ENCODE assay signal across 9 cellular contexts in the genomic region with DNA sequence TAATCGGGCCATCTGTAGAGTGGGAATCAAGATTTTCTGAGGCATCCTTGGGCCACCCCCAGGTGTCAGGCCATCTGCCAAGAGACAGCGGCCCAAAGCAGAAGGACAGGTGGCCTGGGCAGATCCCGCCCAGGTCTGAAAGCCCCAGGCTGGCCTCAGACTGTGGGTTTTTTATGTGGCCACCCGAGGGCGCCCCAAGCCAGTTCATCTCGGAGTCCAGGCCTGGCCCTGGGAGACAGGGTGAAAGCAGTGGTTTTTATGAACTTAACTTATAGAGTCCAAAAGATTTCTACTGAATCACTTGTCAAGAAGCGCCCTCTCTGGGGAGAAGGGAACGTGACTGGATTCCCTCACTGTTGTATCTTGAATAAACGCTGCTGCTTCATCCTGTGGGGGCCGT. TPM values are rescaled to one million over a fixed set of nuclear protein-coding genes. Genes with fewer than 3 reads are reported as not detected.
DNase-seq lines count a peak whose midpoint lies in the region; ATAC-seq, FAIRE-seq and TF ChIP-seq lines count a peak whose summit lies in the region.
"Not testable (repeated sequence)": the region's sequence is repeated elsewhere in the genome, so short reads cannot be mapped to it uniquely, and the experiment has no call there.
"Had no signal": no experiment of that assay in that cellular context is flagged by ENCODE, and none has a peak within 500 bp of the region (broad histone marks: within the 10 kb centered on the region; RNA-seq: fewer than 3 reads in every experiment).

No MANE protein-coding gene starts in this region.

- not testable (repeated sequence) for H3K27me3 Mint-ChIP-seq in activated T-cell treated with anti-CD3 and anti-CD28 coated beads, Interleukin-2, amount 50 U/mL, for 4 hours (ENCODE audit: low read depth); MCF 10A (ENCODE audit: insufficient read depth, unreplicated experiment)

- not testable (repeated sequence) for H3K79me2 ChIP-seq in KMS-11 (ENCODE audit: insufficient read depth, low read depth); hepatocyte

- TF ChIP-seq CTCF in KMS-11 (conservative IDR thresholded peaks at IDR 0.05; ENCODE audit: low read depth, low read length): not testable (repeated sequence)
- TF ChIP-seq CTCF in MCF 10A (IDR thresholded peaks at IDR 0.05; ENCODE audit: unreplicated experiment) (peak; percentile 31), hepatocyte (IDR thresholded peaks at IDR 0.05; ENCODE audit: poor library complexity) (peak; percentile 42), pancreas (IDR thresholded peaks at IDR 0.05) (peak in 1 of 4 donors; percentile 10)

- not testable (repeated sequence) for H4K20me1 ChIP-seq in KMS-11 (ENCODE audit: insufficient read depth); hepatocyte (ENCODE audit: insufficient read depth, poor library complexity, severe bottlenecking)

- not testable (repeated sequence) for ATAC-seq in activated T-cell treated with anti-CD3 and anti-CD28 coated beads, Interleukin-2, amount 50 U/mL, for 4 hours; pancreas

- H3K4me2 ChIP-seq in KMS-11, hepatocyte: not testable (repeated sequence)

- H2AFZ ChIP-seq in KMS-11 (ENCODE audit: low read depth): peak overlapping the region; percentile 61; the same call in 1 of the 2 replicates
- H2AFZ ChIP-seq in hepatocyte: not testable (repeated sequence)

- WGBS in hepatocyte (ENCODE audit: low lambda C conversion rate, missing lambda C conversion rate): no CpG with 5 or more reads among the region's 10 CpGs
- WGBS in pancreas, 2 donors: no CpG with 5 or more reads among the region's 10 CpGs

- FAIRE-seq in pancreas (lab: Jason Lieb, UNC): not testable (repeated sequence)

- H3K9me2 ChIP-seq in hepatocyte (replicated peaks; ENCODE audit: insufficient read depth): not testable (repeated sequence)

- not testable (repeated sequence) for H3K4me3 ChIP-seq in KMS-11 (IDR thresholded peaks at IDR 0.05; ENCODE audit: insufficient read depth, low read depth, low read length); hepatocyte; pancreas

- POLR2A ChIA-PET in MCF 10A (lab: Yijun Ruan, JAX): not testable (repeated sequence)

- CTCF ChIA-PET in MCF 10A (lab: Yijun Ruan, JAX): not testable (repeated sequence)

- H3K36me3 ChIP-seq in KMS-11 (ENCODE audit: insufficient read depth); hepatocyte (replicated peaks; ENCODE audit: insufficient read depth, low read depth); pancreas: not testable (repeated sequence)

- intact Hi-C loops in MCF 10A (cut with micrococcal nuclease); pancreas (cut with DNase I): not testable (repeated sequence)

- not testable (repeated sequence) for H3K36me3 Mint-ChIP-seq in activated T-cell treated with anti-CD3 and anti-CD28 coated beads, Interleukin-2, amount 50 U/mL, for 4 hours (ENCODE audit: insufficient read depth); MCF 10A (ENCODE audit: insufficient read depth, unreplicated experiment)

- H3K4me1 ChIP-seq in KMS-11 (ENCODE audit: low read depth, poor library complexity, severe bottlenecking); hepatocyte (ENCODE audit: insufficient read depth); pancreas: not testable (repeated sequence)

- not testable (repeated sequence) for H3K9ac ChIP-seq in KMS-11

- not testable (repeated sequence) for H3K27ac ChIP-seq in KMS-11, hepatocyte, pancreas

- not testable (repeated sequence) for BruUV-seq in MCF 10A (replicated peaks; lab: Mats Ljungman, UMichigan)

- peak; percentile 19 to 42 for DNase-seq in activated CD4-positive, alpha-beta T cell treated with anti-CD3 and anti-CD28 coated beads for 4 hours
- DNase-seq in activated T-cell treated with anti-CD3 and anti-CD28 coated beads, Interleukin-2, amount 50 U/mL, for 4 hours: peak; percentile 41
- not testable (repeated sequence) for DNase-seq in MCF 10A (ENCODE audit: unreplicated experiment); hepatocyte (ENCODE audit: low spot score)
- DNase-seq in pancreas: peak in 5 of 6 donors; percentile 52 to 85 (median 75)
- DNase-seq in stimulated activated CD4-positive, alpha-beta T cell treated with anti-CD3 and anti-CD28 coated beads, TNF-alpha, amount 100 ng/mL, for 4 hours (ENCODE audit: low read depth in 3 of 3): peak in 2 of 3 experiments; percentile 10 to 18
- peak; percentile 79 for DNase-seq in ureter (ENCODE audit: low spot score)

- H3K4me1 Mint-ChIP-seq in activated T-cell treated with anti-CD3 and anti-CD28 coated beads, Interleukin-2, amount 50 U/mL, for 4 hours (ENCODE audit: low read depth); MCF 10A (ENCODE audit: insufficient read depth, unreplicated experiment): not testable (repeated sequence)

- not testable (repeated sequence) for H3K27me3 ChIP-seq in KMS-11 (ENCODE audit: insufficient read depth, low read depth); hepatocyte; pancreas

- H3K4me3 Mint-ChIP-seq in activated T-cell treated with anti-CD3 and anti-CD28 coated beads, Interleukin-2, amount 50 U/mL, for 4 hours; MCF 10A (ENCODE audit: unreplicated experiment): not testable (repeated sequence)

- H3K9me3 Mint-ChIP-seq in activated T-cell treated with anti-CD3 and anti-CD28 coated beads, Interleukin-2, amount 50 U/mL, for 4 hours; MCF 10A (ENCODE audit: unreplicated experiment): not testable (repeated sequence)

- not testable (repeated sequence) for H3K9me3 ChIP-seq in hepatocyte (ENCODE audit: low read depth); pancreas

- not testable (repeated sequence) for H3K27ac Mint-ChIP-seq in MCF 10A (ENCODE audit: low read depth, unreplicated experiment)

RNA-seq across cellular contexts. Expression of gene GGT1, which starts 47.9 kb away (rescaled TPM):
- total RNA-seq in activated T-cell treated with anti-CD3 and anti-CD28 coated beads, Interleukin-2, amount 50 U/mL, for 4 hours: 10 to 100 TPM; 23.6 to 48.6 (median 27.2) TPM
- total RNA-seq in MCF 10A (2022): 0.63 and 0.76 TPM in 2 replicates
- total RNA-seq in hepatocyte: 59.4 and 80.7 TPM in 2 replicates
- 81.0 and 104 TPM in 2 replicates for polyA plus RNA-seq in hepatocyte
- total RNA-seq in pancreas: 10 to 100 TPM; 23.5 to 60.1 (median 42.8) TPM
- polyA plus RNA-seq in pancreas: 100 to 1,000 TPM in 1 of 2 donors, 10 to 100 TPM in 1; 92.9 to 195 TPM
- total RNA-seq in ureter: 8.2 TPM

RNA-seq across cellular contexts. Expression of gene LRRC75B, which starts 58.0 kb away (rescaled TPM):
- under 1 TPM; 0.54 to 0.92 (median 0.56) TPM for total RNA-seq in activated T-cell treated with anti-CD3 and anti-CD28 coated beads, Interleukin-2, amount 50 U/mL, for 4 hours
- total RNA-seq in MCF 10A (2022) (2.6 and 3.2 TPM in 2 replicates), hepatocyte (16.7 and 19.5 TPM in 2 replicates), pancreas (10 to 100 TPM in 3 of 6 donors, 1 to 10 TPM in 3; 8.3 to 20.2 (median 9.8) TPM), ureter (7.8 TPM)
- polyA plus RNA-seq in hepatocyte (34.5 and 38.2 TPM in 2 replicates), pancreas (100 to 1,000 TPM; 101 to 106 TPM)
- total RNA-seq: CD4-positive, CD25-positive, alpha-beta regulatory T cell had no signal
